11 cellular contexts compared by ENCODE assay signal in genomic region chr6:31689249-31690110, GRCh38. TPM values are rescaled to one million over a fixed set of nuclear protein-coding genes. Genes with fewer than 3 reads are reported as not detected.
A peak's percentile ranks its signal among the peaks of the same experiment; 100 is the strongest.
DNase-seq lines count a peak whose midpoint lies in the region; ATAC-seq and TF ChIP-seq lines count a peak whose summit lies in the region.
"Had no signal": no experiment of that assay in that cellular context is flagged by ENCODE, and none has a peak within 500 bp of the region (broad histone marks: within the 10 kb centered on the region; RNA-seq: fewer than 3 reads in every experiment).

No MANE protein-coding gene starts in this region.

- TF ChIP-seq RAD21 in SK-N-SH (IDR thresholded peaks at IDR 0.05; ENCODE audit: low read length), result no peak

- no peak overlapping the region for H3K4me2 ChIP-seq in SK-N-SH

- H3K36me3 ChIP-seq in cardiac muscle cell (peaks cover 47% of the 10 kb centered on the region), SK-N-SH (replicated peaks in 1 of 2; ENCODE audit: control insufficient read depth in 1 of 2, insufficient read depth in 2 of 2, low read length in 1 of 2) (peaks cover 10 to 50% of the 10 kb centered on the region in 2 experiments)

- POLR2A ChIA-PET in SK-N-SH (lab: Yijun Ruan, JAX), result no interaction called here

- H3K9me2 ChIP-seq in SK-N-SH, result no peaks in the 10 kb centered on the region

- H3K27me3 ChIP-seq in cardiac muscle cell (no peaks in the 10 kb centered on the region), right cardiac atrium (ENCODE audit: control insufficient read depth, insufficient read depth) (no peaks in the 10 kb centered on the region), SK-N-SH (ENCODE audit: insufficient read depth) (no peaks in the 10 kb centered on the region)

- TF ChIP-seq EP300 in SK-N-SH (IDR thresholded peaks at IDR 0.05; ENCODE audit: borderline replicate concordance in 1 of 2, low read depth in 1 of 2, low read length in 1 of 2), result no peak

- no peak overlapping the region for H3K9ac ChIP-seq in SK-N-SH
- H3K9ac ChIP-seq: parathyroid adenoma had no signal

- H3K27ac ChIP-seq in cardiac muscle cell (no peak overlapping the region), right cardiac atrium (ENCODE audit: low read length) (no peak overlapping the region), SK-N-SH (ENCODE audit: low read depth in 2 of 2, low read length in 1 of 2) (no peak overlapping the region), substantia nigra (ENCODE audit: low read depth, low read length, poor library complexity, severe bottlenecking) (peak overlapping the region; percentile 84)
- H3K27ac ChIP-seq: parathyroid adenoma had no signal

- intact Hi-C loops in right cardiac atrium (cut with DNase I), result loop anchor here in 3 of 4 donors (10.0 kb wide), 2 partner anchors 175 to 265 kb away; partner anchors contain the start of genes NELFE (in 2 of the 3), SKIC2 (in 2 of the 3) and NEU1 (in 1 of the 3)

- TF ChIP-seq CTCF in cardiac muscle cell (IDR thresholded peaks at IDR 0.05; ENCODE audit: low read depth, low read length) (peak; percentile 39), SK-N-SH (IDR thresholded peaks at IDR 0.05) (peak; percentile 61), fibroblast of villous mesenchyme (IDR thresholded peaks at IDR 0.05; ENCODE audit: insufficient read depth, low read depth, low read length) (peak; percentile 37)

- no peak for ATAC-seq in right cardiac atrium
- no peak for ATAC-seq in GM21717 (IDR thresholded peaks at IDR 0.05; ENCODE audit: unreplicated experiment)
- no peak for ATAC-seq in GM21619 (IDR thresholded peaks at IDR 0.05; ENCODE audit: unreplicated experiment)

- no peaks in the 10 kb centered on the region for H3F3A ChIP-seq in SK-N-SH (replicated peaks; ENCODE audit: insufficient read depth)

- H4K20me1 ChIP-seq in SK-N-SH (ENCODE audit: insufficient read depth), result no peaks in the 10 kb centered on the region

- H3K4me3 ChIP-seq in cardiac muscle cell, result no peak overlapping the region
- no peak overlapping the region for H3K4me3 ChIP-seq in right cardiac atrium (ENCODE audit: low read length)
- H3K4me3 ChIP-seq in SK-N-SH (ENCODE audit: low read depth in 2 of 2, low read length in 1 of 2), result no peak overlapping the region
- no peak overlapping the region for H3K4me3 ChIP-seq in fibroblast of villous mesenchyme (ENCODE audit: low read depth, low read length)

- no peaks in the 10 kb centered on the region for H3K79me2 ChIP-seq in SK-N-SH (ENCODE audit: insufficient read depth)
- H3K79me2 ChIP-seq: parathyroid adenoma had no signal

- H2AFZ ChIP-seq in SK-N-SH (ENCODE audit: low read depth), result no peak overlapping the region
- H2AFZ ChIP-seq: parathyroid adenoma had no signal

- in situ Hi-C loops in G401 (cut with HindIII; ENCODE audit: low sequenced_read_pairs), result no loop called here

- H3K9me3 ChIP-seq in cardiac muscle cell (ENCODE audit: low read depth) (no peaks in the 10 kb centered on the region), right cardiac atrium (ENCODE audit: control insufficient read depth, low read length) (no peaks in the 10 kb centered on the region), SK-N-SH (no peaks in the 10 kb centered on the region)

- WGBS in right cardiac atrium, result 69% methylated on average over 11 of the region's 11 CpGs
- WGBS in SK-N-SH (ENCODE audit: low lambda C conversion rate), result 69% methylated on average over 8 of the region's 11 CpGs

- CTCF ChIA-PET in SK-N-SH (lab: Yijun Ruan, JAX), result interaction anchor here (0.7 to 4.5 kb wide), 10 partner anchors 9 to 147 kb away, joined by 3 to 29 read pairs (median 4); partner anchors contain the start of genes LY6G5C and VARS1

- no peaks in the 10 kb centered on the region for H3K4me1 ChIP-seq in cardiac muscle cell (ENCODE audit: low read depth)
- H3K4me1 ChIP-seq in right cardiac atrium (ENCODE audit: control insufficient read depth, insufficient read depth, low read length), result no peaks in the 10 kb centered on the region
- no peaks in the 10 kb centered on the region for H3K4me1 ChIP-seq in SK-N-SH (ENCODE audit: control insufficient read depth in 1 of 2, insufficient read depth in 2 of 2, low read depth in 1 of 2, low read length in 1 of 2)
- H3K4me1 ChIP-seq: parathyroid adenoma had no signal

- DNase-seq in cardiac muscle cell (ENCODE audit: low read depth in 1 of 2, low spot score in 1 of 2) (no peak), right cardiac atrium (no peak), SK-N-SH (peak; percentile 43), fibroblast of villous mesenchyme (ENCODE audit: low read depth) (no peak), substantia nigra (lab: John Stamatoyannopoulos, UW) (no peak), G401 (ENCODE audit: low spot score) (no peak)
- DNase-seq: NCI-H69; stimulated activated CD8-positive, alpha-beta memory T cell treated with anti-CD3 and anti-CD28 coated beads, Interleukin-4, amount 100 ng/mL, for 48 hours had no signal

TF ChIP-seq in SK-N-SH, 30 proteins besides CTCF, POLR2A, EP300 and RAD21 (continues in another document):
- TF ChIP-seq RFX5 (IDR thresholded peaks at IDR 0.05; ENCODE audit: low read length), result no peak
- no peak for TF ChIP-seq FOXM1 (IDR thresholded peaks at IDR 0.05; ENCODE audit: low read depth)
- no peak for TF ChIP-seq IRF3 (IDR thresholded peaks at IDR 0.05; ENCODE audit: low read depth, low read length)
- no peak for TF ChIP-seq FOXJ3 (CRISPR knock-in tag; IDR thresholded peaks at IDR 0.05)
- no peak for TF ChIP-seq EZH2phosphoT487 (IDR thresholded peaks at IDR 0.05; ENCODE audit: borderline replicate concordance, low read depth)
- no peak for TF ChIP-seq FOSL2 (IDR thresholded peaks at IDR 0.05; ENCODE audit: borderline replicate concordance, low read depth)
- TF ChIP-seq TEAD4 (IDR thresholded peaks at IDR 0.05; ENCODE audit: borderline replicate concordance, insufficient read depth), result no peak
- TF ChIP-seq ELF1 (IDR thresholded peaks at IDR 0.05), result no peak
- TF ChIP-seq SMC3 (IDR thresholded peaks at IDR 0.05; ENCODE audit: low read depth, low read length), result no peak
- no peak for TF ChIP-seq SIN3A (IDR thresholded peaks at IDR 0.05; ENCODE audit: borderline replicate concordance, low read depth, low read length)
- no peak for TF ChIP-seq MAX (IDR thresholded peaks at IDR 0.05; ENCODE audit: low read depth)

RNA-seq across cellular contexts. Expression of gene LY6G5C, which starts 8.6 kb away (rescaled TPM):
- total RNA-seq in cardiac muscle cell (0.54 and 1.2 TPM in 2 replicates), right cardiac atrium (1 to 10 TPM; 2.1 to 3.8 (median 2.3) TPM), fibroblast of villous mesenchyme (0.43 and 0.64 TPM in 2 replicates)
- polyA plus RNA-seq in cardiac muscle cell (5.0 and 9.0 TPM in 2 replicates), right cardiac atrium (5.0 TPM), SK-N-SH (2012; rRNA removed) (0.60 and 1.1 TPM in 2 replicates)
- 0.43 and 0.46 TPM in 2 replicates for polyA plus RNA-seq in SK-N-SH (2012; cell fraction: cytosol; rRNA removed)
- 1.4 and 1.6 TPM in 2 replicates for polyA plus RNA-seq in SK-N-SH (2012; cell fraction: nucleus; rRNA removed)
- total RNA-seq in G401 (2014; rRNA removed; shearing (Covaris generic)), result not detected in 2 replicates

RNA-seq across cellular contexts. Expression of gene ABHD16A, which starts 13.6 kb away (rescaled TPM):
- total RNA-seq in cardiac muscle cell (48.0 and 66.3 TPM in 2 replicates), right cardiac atrium (10 to 100 TPM; 28.4 to 37.0 (median 31.7) TPM), fibroblast of villous mesenchyme (43.2 and 76.0 TPM in 2 replicates)
- polyA plus RNA-seq in cardiac muscle cell (61.5 and 65.1 TPM in 2 replicates), right cardiac atrium (28.1 TPM), SK-N-SH (2012; rRNA removed) (49.3 and 52.9 TPM in 2 replicates)
- 23.6 and 32.2 TPM in 2 replicates for polyA plus RNA-seq in SK-N-SH (2012; cell fraction: cytosol; rRNA removed)
- polyA plus RNA-seq in SK-N-SH (2012; cell fraction: nucleus; rRNA removed), result 107 and 109 TPM in 2 replicates
- total RNA-seq in G401 (2014; rRNA removed; shearing (Covaris generic)), result 43.9 and 47.3 TPM in 2 replicates

RNA-seq across cellular contexts. Expression of gene LY6G6F, which starts 17.2 kb away (rescaled TPM):
- not detected in 2 replicates for total RNA-seq in cardiac muscle cell
- polyA plus RNA-seq in cardiac muscle cell, result not detected in 2 replicates
- not detected for total RNA-seq in right cardiac atrium
- not detected for polyA plus RNA-seq in right cardiac atrium
- polyA plus RNA-seq in SK-N-SH (2012; rRNA removed), result not detected in 2 replicates
- polyA plus RNA-seq in SK-N-SH (2012; cell fraction: cytosol; rRNA removed), result not detected in 2 replicates
- polyA plus RNA-seq in SK-N-SH (2012; cell fraction: nucleus; rRNA removed), result not detected in 2 replicates
- total RNA-seq in fibroblast of villous mesenchyme, result not detected in 2 replicates
- 1.1 TPM in 1 of 2 replicates, not detected in the other for total RNA-seq in G401 (2014; rRNA removed; shearing (Covaris generic))

RNA-seq across cellular contexts. Expression of gene LY6G5B, which starts 19.7 kb away (rescaled TPM):
- total RNA-seq in cardiac muscle cell, result 3.9 and 6.8 TPM in 2 replicates
- polyA plus RNA-seq in cardiac muscle cell, result 13.2 and 16.5 TPM in 2 replicates
- total RNA-seq in right cardiac atrium, result 1 to 10 TPM; 4.0 to 8.7 (median 5.9) TPM
- 4.6 TPM for polyA plus RNA-seq in right cardiac atrium
- polyA plus RNA-seq in SK-N-SH (2012; rRNA removed), result 12.7 and 20.6 TPM in 2 replicates
- polyA plus RNA-seq in SK-N-SH (2012; cell fraction: cytosol; rRNA removed), result 1.0 and 1.7 TPM in 2 replicates
- 138 and 168 TPM in 2 replicates for polyA plus RNA-seq in SK-N-SH (2012; cell fraction: nucleus; rRNA removed)
- total RNA-seq in fibroblast of villous mesenchyme, result 3.2 and 3.9 TPM in 2 replicates
- 2.0 TPM in 1 of 2 replicates, not detected in the other for total RNA-seq in G401 (2014; rRNA removed; shearing (Covaris generic))

RNA-seq across cellular contexts. Expression of gene CSNK2B, which starts 23.6 kb away (rescaled TPM):
- total RNA-seq in cardiac muscle cell (310 and 375 TPM in 2 replicates), right cardiac atrium (100 to 1,000 TPM; 110 to 123 (median 116) TPM), fibroblast of villous mesenchyme (136 and 144 TPM in 2 replicates)
- polyA plus RNA-seq in cardiac muscle cell (277 and 280 TPM in 2 replicates), right cardiac atrium (158 TPM), SK-N-SH (2012; rRNA removed) (97.3 and 101 TPM in 2 replicates)
- 78.4 and 88.7 TPM in 2 replicates for polyA plus RNA-seq in SK-N-SH (2012; cell fraction: cytosol; rRNA removed)
- polyA plus RNA-seq in SK-N-SH (2012; cell fraction: nucleus; rRNA removed), result 196 and 229 TPM in 2 replicates
- total RNA-seq in G401 (2014; rRNA removed; shearing (Covaris generic)), result 105 and 107 TPM in 2 replicates
